ENCODE assay signal across 1 cellular context in the genomic region with DNA sequence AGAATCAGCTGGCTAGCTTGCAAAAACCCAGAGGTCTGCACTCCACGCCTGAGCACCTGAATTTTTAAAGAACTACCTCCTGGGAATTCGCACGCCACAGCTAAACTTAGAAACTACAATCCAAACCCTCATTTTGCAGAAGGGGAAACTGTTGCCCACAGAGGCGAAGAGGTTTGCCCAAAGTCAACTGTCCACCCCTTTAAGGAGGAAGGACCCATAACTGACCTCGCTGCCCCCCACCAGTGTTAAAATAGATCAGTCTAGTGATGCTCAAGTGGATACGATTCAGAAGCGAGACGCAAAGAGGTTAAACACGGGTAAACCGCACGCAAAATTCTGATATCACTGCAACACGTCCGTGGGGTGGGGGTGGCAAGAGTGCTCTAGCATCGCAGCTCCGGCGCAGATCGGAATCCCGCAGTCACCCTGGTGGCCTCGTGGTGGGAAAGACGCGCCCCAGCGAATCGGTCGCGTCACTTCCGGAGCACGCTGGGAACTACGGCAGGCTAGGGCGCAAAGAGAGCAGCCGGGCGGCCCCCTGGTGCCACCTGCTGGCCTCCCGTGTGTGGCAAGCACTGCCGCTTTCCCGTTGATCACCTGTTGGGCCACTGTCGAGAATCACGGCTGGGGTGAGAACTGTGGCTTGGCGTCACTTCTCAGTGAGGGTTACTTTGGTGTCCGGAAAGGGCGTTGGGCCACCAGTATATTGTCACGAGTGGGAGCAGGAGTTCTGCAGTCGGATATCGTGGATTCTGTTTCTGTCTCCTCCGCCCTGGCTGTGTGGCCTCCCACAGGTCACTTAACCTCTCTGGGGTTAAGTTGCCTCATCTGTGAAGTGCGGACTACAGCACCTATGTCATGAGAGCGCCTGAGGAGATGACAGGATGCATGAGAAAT.
TF ChIP-seq lines count a peak whose summit lies in the region.

Gene ALKBH2, minus strand, starts transcription at position 451 of the 897 bp plus-strand sequence. CDS start 686 bp downstream, outside the sequence.

TF ChIP-seq in HCT116, 20 proteins besides CTCF, POLR2A, EP300 and RAD21 (continued from another document):
- TF ChIP-seq REST (IDR thresholded peaks at IDR 0.05; ENCODE audit: low read depth) (no peak), ZNF274 (IDR thresholded peaks at IDR 0.05; ENCODE audit: low read depth, low read length) (no peak), EZH2 (IDR thresholded peaks at IDR 0.05) (no peak), TCF7L2 (IDR thresholded peaks at IDR 0.05; ENCODE audit: borderline replicate concordance, extremely low read depth, insufficient read depth, insufficient read length) (peak; percentile 35), SP1 (IDR thresholded peaks at IDR 0.05; ENCODE audit: low read depth) (peak; percentile 48; the same call in 1 of the 2 replicates)
